ENCODE assay signal across 11 cellular contexts in genomic region chr15:60589253-60589652, GRCh38.
A peak's percentile ranks its signal among the peaks of the same experiment; 100 is the strongest.
DNase-seq lines count a peak whose midpoint lies in the region; ATAC-seq, FAIRE-seq and TF ChIP-seq lines count a peak whose summit lies in the region.
"Had no signal": no experiment of that assay in that cellular context is flagged by ENCODE, and none has a peak within 500 bp of the region (broad histone marks: within the 10 kb centered on the region; RNA-seq: fewer than 3 reads in every experiment).

No MANE protein-coding gene starts in this region.

- H3K4me1 ChIP-seq in HepG2 (ENCODE audit: insufficient read depth, low read length) (peaks cover 64% of the 10 kb centered on the region), transverse colon (peaks cover 0 to 21% (median 10%) of the 10 kb centered on the region in 4 donors), body of pancreas (peaks cover 46% of the 10 kb centered on the region)

- no peaks in the 10 kb centered on the region; a peak in 1 of 5 replicates for H3K36me3 ChIP-seq in HepG2 (replicated peaks in 1 of 2; ENCODE audit: control insufficient read depth in 1 of 2, insufficient read depth in 2 of 2, low read length in 2 of 2)
- no peaks in the 10 kb centered on the region for H3K36me3 ChIP-seq in transverse colon
- no peaks in the 10 kb centered on the region for H3K36me3 ChIP-seq in body of pancreas (replicated peaks in 1 of 2; ENCODE audit: insufficient read depth in 1 of 2, low read depth in 2 of 2)

- WGBS in HepG2 (ENCODE audit: low lambda C conversion rate), result 86% methylated on average over 8 of the region's 8 CpGs
- 72 to 75% methylated on average over 8 of the region's 8 CpGs for WGBS in transverse colon (ENCODE audit: low coverage in 1 of 2), 2 donors
- 80 to 84% methylated on average over 8 of the region's 8 CpGs for WGBS in body of pancreas, 2 donors

- BruUV-seq in HepG2 (replicated peaks; lab: Mats Ljungman, UMichigan), result no TSS peak

- H3K27me3 Mint-ChIP-seq in activated T-cell treated with anti-CD3 and anti-CD28 coated beads, Interleukin-2, amount 50 U/mL, for 24 hours, result no peaks in the 10 kb centered on the region

- CTCF ChIA-PET in HepG2 (lab: Yijun Ruan, JAX; ENCODE audit: low intra/inter-chr PET ratio, low total read pairs), result no interaction called here

- POLR2A ChIA-PET in HepG2 (lab: Yijun Ruan, JAX), result no interaction called here

- TF ChIP-seq POLR2A in HepG2 (IDR thresholded peaks at IDR 0.05; ENCODE audit: insufficient read depth in 1 of 2, low read depth in 2 of 2, low read length in 2 of 2) (no peak), transverse colon (IDR thresholded peaks at IDR 0.05) (no peak), body of pancreas (IDR thresholded peaks at IDR 0.05) (no peak)

- H3K4me3 Mint-ChIP-seq in activated T-cell treated with anti-CD3 and anti-CD28 coated beads, Interleukin-2, amount 50 U/mL, for 24 hours, result peak overlapping the region; percentile 88

- TF ChIP-seq RAD21 in HepG2 (CRISPR knock-in tag; IDR thresholded peaks at IDR 0.05), result no peak

- H3K4me1 Mint-ChIP-seq in activated T-cell treated with anti-CD3 and anti-CD28 coated beads, Interleukin-2, amount 50 U/mL, for 24 hours (ENCODE audit: low read depth), result peaks cover 72% of the 10 kb centered on the region

- H4K20me1 ChIP-seq in HepG2 (ENCODE audit: insufficient read depth, low read length), result peaks cover 58% of the 10 kb centered on the region

- no peaks in the 10 kb centered on the region for H3K9me3 Mint-ChIP-seq in activated T-cell treated with anti-CD3 and anti-CD28 coated beads, Interleukin-2, amount 50 U/mL, for 24 hours

- TF ChIP-seq CTCF in HepG2 (CRISPR knock-in tag; IDR thresholded peaks at IDR 0.05) (no peak), transverse colon (IDR thresholded peaks at IDR 0.05) (no peak), body of pancreas (IDR thresholded peaks at IDR 0.05) (no peak)

- TF ChIP-seq EP300 in HepG2 (IDR thresholded peaks at IDR 0.05; ENCODE audit: low read depth in 2 of 2, low read length in 2 of 2) (no peak), HepG2 (CRISPR knock-in tag; IDR thresholded peaks at IDR 0.05; ENCODE audit: borderline replicate concordance) (no peak), transverse colon (IDR thresholded peaks at IDR 0.05; ENCODE audit: low read depth) (no peak)

- peaks cover 73% of the 10 kb centered on the region for H3K79me2 ChIP-seq in HepG2 (ENCODE audit: insufficient read depth, low read length)

- in situ Hi-C loops in HepG2 (cut with HindIII; ENCODE audit: extremely low pct_ligation_motif_present, low pct_unique_long_range_greater_than_20kb) (loop anchor here (5.0 kb wide), 1 partner anchor 328 kb away; no protein-coding TSS in a partner anchor), transverse colon (cut with MboI; ENCODE audit: low pct_ligation_motif_present in 1 of 4, low pct_unique_long_range_greater_than_20kb in 1 of 4, low sequenced_read_pairs in 3 of 4) (loop anchor here in 3 of 4 donors (5.0 to 25.0 kb wide), 6 partner anchors 323 to 1248 kb away; no protein-coding TSS in a partner anchor)

- H3K4me3 ChIP-seq in HepG2 (replicated peaks in 1 of 3; ENCODE audit: insufficient read depth in 1 of 3, low read depth in 2 of 3, low read length in 3 of 3) (peak overlapping the region in 1 of 3 experiments; percentile 90; a peak in 1 of 6 replicates), transverse colon (peak overlapping the region in 1 of 4 donors; percentile 75), body of pancreas (no peak overlapping the region)

- DNase-seq in activated T-cell treated with anti-CD3 and anti-CD28 coated beads, Interleukin-2, amount 50 U/mL, for 24 hours, result peak; percentile 60
- DNase-seq in activated T-cell treated with anti-CD3 and anti-CD28 coated beads for 4 hours (no peak), HepG2 (ENCODE audit: low spot score) (no peak), transverse colon (peak; percentile 46), body of pancreas (no peak), hepatic stellate cell (ENCODE audit: low spot score) (no peak)
- peak; percentile 61 for DNase-seq in activated naive CD4-positive, alpha-beta T cell treated with Interleukin-2 at 50 U/mL for 16 hours
- DNase-seq: left ventricle myocardium superior, NCI-H187 had no signal

- peak overlapping the region; percentile 94 for H3K27ac Mint-ChIP-seq in activated T-cell treated with anti-CD3 and anti-CD28 coated beads, Interleukin-2, amount 50 U/mL, for 24 hours

- no peak overlapping the region for H2AFZ ChIP-seq in HepG2 (ENCODE audit: low read length)

- H3K27ac ChIP-seq in HepG2 (ENCODE audit: extremely low read length, insufficient read depth, low read length) (no peak overlapping the region), transverse colon (peak overlapping the region; percentile 6 to 93 (median 74)), body of pancreas (no peak overlapping the region)

- intact Hi-C loops in HepG2 (cut with micrococcal nuclease; ENCODE audit: unreplicated experiment), result loop anchor here (1.0 to 5.0 kb wide), 2 partner anchors 328 to 463 kb away; no protein-coding TSS in a partner anchor
- intact Hi-C loops in transverse colon (cut with DNase I; ENCODE audit: low total_unique reads), result loop anchor here (5.0 to 10.0 kb wide), 2 partner anchors 328 to 1246 kb away; no protein-coding TSS in a partner anchor
- intact Hi-C loops in body of pancreas (cut with DNase I), result loop anchor here (10.0 kb wide), 1 partner anchor 326 kb away; no protein-coding TSS in a partner anchor

- H3K9me3 ChIP-seq in HepG2 (ENCODE audit: low read length), result no peaks in the 10 kb centered on the region
- H3K9me3 ChIP-seq in transverse colon, result no peaks in the 10 kb centered on the region
- H3K9me3 ChIP-seq in body of pancreas, result no peaks in the 10 kb centered on the region

- peak overlapping the region; percentile 90; the same call in 1 of the 2 replicates for H3K9ac ChIP-seq in HepG2 (ENCODE audit: insufficient read depth, low read depth, low read length)

- peak overlapping the region; percentile 84 for H3K4me2 ChIP-seq in HepG2 (ENCODE audit: low read depth, low read length)

- ATAC-seq in HepG2, result no peak
- no peak for ATAC-seq in body of pancreas
- no peak for ATAC-seq in HG03139 (IDR thresholded peaks at IDR 0.05; ENCODE audit: unreplicated experiment)
- ATAC-seq: left ventricle myocardium superior had no signal

- peaks cover 17% of the 10 kb centered on the region for H3K36me3 Mint-ChIP-seq in activated T-cell treated with anti-CD3 and anti-CD28 coated beads, Interleukin-2, amount 50 U/mL, for 24 hours (ENCODE audit: low read depth)

- FAIRE-seq in HepG2 (lab: Jason Lieb, UNC), result no peak
- FAIRE-seq: H54 had no signal

- H3K27me3 ChIP-seq in HepG2 (ENCODE audit: control insufficient read depth in 1 of 2, insufficient read depth in 2 of 2, low read length in 2 of 2), result no peaks in the 10 kb centered on the region; a peak in 1 of 5 replicates
- H3K27me3 ChIP-seq in transverse colon, result peaks cover 29% of the 10 kb centered on the region
- no peaks in the 10 kb centered on the region for H3K27me3 ChIP-seq in body of pancreas

TF ChIP-seq in HepG2, 621 proteins besides CTCF, POLR2A, EP300 and RAD21 (continues in another document):
- TF ChIP-seq ZNF24 (IDR thresholded peaks at IDR 0.05) (no peak), HNF1A (IDR thresholded peaks at IDR 0.05; ENCODE audit: low read depth) (no peak), HNF1A (CRISPR knock-in tag; IDR thresholded peaks at IDR 0.05; ENCODE audit: borderline replicate concordance) (no peak), ARNTL (CRISPR knock-in tag; IDR thresholded peaks at IDR 0.05) (no peak)
- TF ChIP-seq, protein P1, sequence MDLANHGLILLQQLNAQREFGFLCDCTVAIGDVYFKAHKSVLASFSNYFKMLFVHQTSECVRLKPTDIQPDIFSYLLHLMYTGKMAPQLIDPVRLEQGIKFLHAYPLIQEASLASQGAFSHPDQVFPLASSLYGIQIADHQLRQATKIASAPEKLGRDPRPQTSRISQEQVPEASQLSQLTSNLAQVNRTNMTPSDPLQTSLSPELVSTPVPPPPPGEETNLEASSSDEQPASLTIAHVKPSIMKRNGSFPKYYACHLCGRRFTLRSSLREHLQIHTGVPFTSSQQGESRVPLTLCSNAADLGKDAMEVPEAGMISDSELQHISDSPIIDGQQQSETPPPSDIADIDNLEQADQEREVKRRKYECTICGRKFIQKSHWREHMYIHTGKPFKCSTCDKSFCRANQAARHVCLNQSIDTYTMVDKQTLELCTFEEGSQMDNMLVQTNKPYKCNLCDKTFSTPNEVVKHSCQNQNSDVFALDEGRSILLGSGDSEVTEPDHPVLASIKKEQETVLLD (CRISPR knock-in tag; IDR thresholded peaks at IDR 0.05; ENCODE audit: low read depth), result no peak

Comparison
In these comparisons a context has a peak if more than half of its experiments do, and no peak if none do; other contexts are left out.
1. DNase-seq: peak in activated T-cell treated with anti-CD3 and anti-CD28 coated beads, Interleukin-2, amount 50 U/mL, for 24 hours (single experiment), activated naive CD4-positive, alpha-beta T cell treated with Interleukin-2 at 50 U/mL for 16 hours (single experiment) and transverse colon (single experiment); none in activated T-cell treated with anti-CD3 and anti-CD28 coated beads for 4 hours (single experiment), HepG2 (single experiment), body of pancreas (0 of 4) and hepatic stellate cell (single experiment).
2. H3K27ac ChIP-seq: peak in transverse colon (4 of 4); none in HepG2 (single experiment) and body of pancreas (0 of 4).